2 cellular contexts compared by ENCODE assay signal in the genomic region with DNA sequence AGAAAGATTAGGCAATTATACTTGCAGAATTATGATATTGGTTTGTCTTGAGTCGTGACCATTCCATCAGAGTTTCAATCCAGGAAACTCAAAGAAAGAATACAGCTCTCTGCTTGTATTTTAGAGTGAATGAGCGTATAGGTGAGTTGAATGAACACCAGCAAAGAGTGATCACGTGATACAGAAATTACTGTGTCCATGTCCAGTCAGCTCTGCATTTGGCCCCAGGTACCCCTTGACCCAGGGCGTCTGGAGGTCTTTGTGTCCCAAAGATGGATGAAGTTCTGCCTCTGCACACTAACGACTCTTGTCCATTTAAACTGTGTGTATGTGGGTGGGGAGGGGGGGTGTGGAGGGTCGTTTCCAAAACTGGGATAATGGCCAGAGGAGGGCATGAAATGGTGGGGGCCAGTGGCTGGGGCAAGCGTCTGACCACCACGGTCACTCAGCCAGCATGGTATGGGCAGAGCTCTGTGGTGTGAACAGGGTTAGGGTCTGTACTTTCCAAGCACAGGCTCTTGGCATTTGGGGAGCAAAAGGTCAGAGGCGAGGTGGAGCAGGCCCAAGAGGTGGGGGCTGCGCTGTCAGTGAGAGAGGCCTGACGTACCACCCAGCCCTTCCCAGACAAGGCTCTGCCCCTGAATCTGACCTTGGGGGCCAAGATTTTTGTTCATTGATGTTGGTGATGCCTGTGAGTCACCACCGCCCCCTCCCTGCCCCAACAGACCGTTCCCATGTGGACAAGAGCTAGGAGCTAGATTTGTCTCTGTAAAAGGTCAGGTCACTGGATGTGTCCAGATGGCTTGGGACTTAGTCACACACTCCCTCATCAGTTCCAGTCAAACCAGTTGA.
TF ChIP-seq lines count a peak whose summit lies in the region.

No MANE protein-coding gene starts in this region.

TF ChIP-seq in K562, 482 proteins besides CTCF, POLR2A, EP300 and RAD21:
- TF ChIP-seq ZFP36 (IDR thresholded peaks at IDR 0.05; ENCODE audit: low read depth, low read length, partially characterized antibody) = no peak
- peak; percentile 26; the same call in 1 of the 2 replicates for TF ChIP-seq RAD51 (IDR thresholded peaks at IDR 0.05; ENCODE audit: borderline replicate concordance, low read depth)
- TF ChIP-seq, protein P1, sequence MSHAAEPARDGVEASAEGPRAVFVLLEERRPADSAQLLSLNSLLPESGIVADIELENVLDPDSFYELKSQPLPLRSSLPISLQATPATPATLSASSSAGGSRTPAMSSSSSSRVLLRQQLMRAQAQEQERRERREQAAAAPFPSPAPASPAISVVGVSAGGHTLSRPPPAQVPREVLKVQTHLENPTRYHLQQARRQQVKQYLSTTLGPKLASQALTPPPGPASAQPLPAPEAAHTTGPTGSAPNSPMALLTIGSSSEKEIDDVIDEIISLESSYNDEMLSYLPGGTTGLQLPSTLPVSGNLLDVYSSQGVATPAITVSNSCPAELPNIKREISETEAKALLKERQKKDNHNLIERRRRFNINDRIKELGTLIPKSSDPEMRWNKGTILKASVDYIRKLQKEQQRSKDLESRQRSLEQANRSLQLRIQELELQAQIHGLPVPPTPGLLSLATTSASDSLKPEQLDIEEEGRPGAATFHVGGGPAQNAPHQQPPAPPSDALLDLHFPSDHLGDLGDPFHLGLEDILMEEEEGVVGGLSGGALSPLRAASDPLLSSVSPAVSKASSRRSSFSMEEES (CRISPR knock-in tag; IDR thresholded peaks at IDR 0.05) = peak; percentile 80
TF ChIP-seq in K562: peak in this region for 2.

TF ChIP-seq in GM12891, 5 proteins besides CTCF, POLR2A, EP300 and RAD21:
- TF ChIP-seq PAX5 (IDR thresholded peaks at IDR 0.05; ENCODE audit: insufficient read depth, low read length, severe bottlenecking) (no peak), SPI1 (IDR thresholded peaks at IDR 0.05; ENCODE audit: low read depth, low read length) (no peak), POU2F2 (IDR thresholded peaks at IDR 0.05; ENCODE audit: low read depth, low read length) (no peak), TAF1 (IDR thresholded peaks at IDR 0.05; ENCODE audit: low read depth, low read length) (no peak), POLR2AphosphoS5 (IDR thresholded peaks at IDR 0.05; ENCODE audit: low read depth, low read length) (no peak)
